ENCODE assay signal across 16 cellular contexts in genomic region chr3:66962624-66963023, GRCh38. TPM values are rescaled to one million over a fixed set of nuclear protein-coding genes. Genes with fewer than 3 reads are reported as not detected.
DNase-seq lines count a peak whose midpoint lies in the region; ATAC-seq and TF ChIP-seq lines count a peak whose summit lies in the region.
"Had no signal": no experiment of that assay in that cellular context is flagged by ENCODE, and none has a peak within 500 bp of the region (broad histone marks: within the 10 kb centered on the region; RNA-seq: fewer than 3 reads in every experiment).

No MANE protein-coding gene starts in this region.

- TF ChIP-seq CTCF in colonic mucosa (IDR thresholded peaks at IDR 0.05) (no peak), mucosa of descending colon (IDR thresholded peaks at IDR 0.05) (no peak), transverse colon (IDR thresholded peaks at IDR 0.05) (no peak)

- ATAC-seq in mucosa of descending colon = peak; percentile 97
- no peak for ATAC-seq in HG02938 (IDR thresholded peaks at IDR 0.05; ENCODE audit: unreplicated experiment)
- ATAC-seq in GM19023 (IDR thresholded peaks at IDR 0.05; ENCODE audit: unreplicated experiment) = no peak

- 58 to 64% methylated on average over 2 to 3 of the region's 3 CpGs for WGBS in transverse colon (ENCODE audit: low coverage in 1 of 2), 2 donors

- H3K4me3 ChIP-seq in colonic mucosa (no peak overlapping the region), mucosa of descending colon (no peak overlapping the region), transverse colon (no peak overlapping the region)
- H3K4me3 ChIP-seq: HAP-1 had no signal

- intact Hi-C loops in colonic mucosa (cut with DNase I) (no loop called here), mucosa of descending colon (cut with DNase I, micrococcal nuclease) (loop anchor here in 1 of 2 donors (10.0 kb wide), 1 partner anchor 1942 kb away; no protein-coding TSS in a partner anchor), transverse colon (cut with DNase I; ENCODE audit: low total_unique reads) (no loop called here)

- no peak overlapping the region for H3K9ac ChIP-seq in colonic mucosa (ENCODE audit: low read depth in 2 of 2, low read length in 2 of 2)

- no peaks in the 10 kb centered on the region for H3K4me1 ChIP-seq in colonic mucosa
- peaks cover 8% of the 10 kb centered on the region for H3K4me1 ChIP-seq in mucosa of descending colon (ENCODE audit: low read depth)
- H3K4me1 ChIP-seq in transverse colon = peaks cover 0 to 15% (median 8%) of the 10 kb centered on the region in 4 donors

- in situ Hi-C loops in transverse colon (cut with MboI; ENCODE audit: low pct_ligation_motif_present in 1 of 4, low pct_unique_long_range_greater_than_20kb in 1 of 4, low sequenced_read_pairs in 3 of 4) = loop anchor here in 2 of 4 donors (25.0 kb wide), 1 partner anchor 1925 kb away; no protein-coding TSS in a partner anchor

- H3K36me3 ChIP-seq in colonic mucosa (no peaks in the 10 kb centered on the region), mucosa of descending colon (ENCODE audit: low read depth) (no peaks in the 10 kb centered on the region), transverse colon (no peaks in the 10 kb centered on the region)
- H3K36me3 ChIP-seq: HAP-1 had no signal

- DNase-seq in colonic mucosa (peak; percentile 58), mucosa of descending colon (peak in 2 of 3 donors; percentile 42 to 47), transverse colon (peak; percentile 44), putamen (ENCODE audit: low spot score) (no peak)
- DNase-seq: C1 segment of cervical spinal cord; Calu3; CD4-positive, alpha-beta memory T cell; COR-L47; DMS53; DMS79 treated with DMSO at 0.1 percent for 48 hours; GF-D8; GOT3; HFFc6 had no signal

- H3K9me3 ChIP-seq in colonic mucosa = no peaks in the 10 kb centered on the region
- H3K9me3 ChIP-seq in mucosa of descending colon = no peaks in the 10 kb centered on the region
- no peaks in the 10 kb centered on the region for H3K9me3 ChIP-seq in transverse colon
- H3K9me3 ChIP-seq: HAP-1 had no signal

- no peak for TF ChIP-seq POLR2A in transverse colon (IDR thresholded peaks at IDR 0.05)

- H3K27ac ChIP-seq in colonic mucosa = no peak overlapping the region
- H3K27ac ChIP-seq in transverse colon = peak overlapping the region in 2 of 4 donors; percentile 31 to 49

- H3K27me3 ChIP-seq in colonic mucosa (no peaks in the 10 kb centered on the region), transverse colon (no peaks in the 10 kb centered on the region)

- TF ChIP-seq EP300 in transverse colon (IDR thresholded peaks at IDR 0.05; ENCODE audit: low read depth) = no peak

RNA-seq across cellular contexts. Expression of gene KBTBD8, which starts 35.5 kb away (rescaled TPM):
- total RNA-seq in colonic mucosa (1 to 10 TPM; 4.6 to 5.0 TPM), mucosa of descending colon (1 to 10 TPM; 1.9 to 2.7 (median 2.5) TPM), transverse colon (1 to 10 TPM in 2 of 4 donors, not detected in 2; 1.5 to 3.3 TPM)
